26 cellular contexts compared by ENCODE assay signal in the genomic region with DNA sequence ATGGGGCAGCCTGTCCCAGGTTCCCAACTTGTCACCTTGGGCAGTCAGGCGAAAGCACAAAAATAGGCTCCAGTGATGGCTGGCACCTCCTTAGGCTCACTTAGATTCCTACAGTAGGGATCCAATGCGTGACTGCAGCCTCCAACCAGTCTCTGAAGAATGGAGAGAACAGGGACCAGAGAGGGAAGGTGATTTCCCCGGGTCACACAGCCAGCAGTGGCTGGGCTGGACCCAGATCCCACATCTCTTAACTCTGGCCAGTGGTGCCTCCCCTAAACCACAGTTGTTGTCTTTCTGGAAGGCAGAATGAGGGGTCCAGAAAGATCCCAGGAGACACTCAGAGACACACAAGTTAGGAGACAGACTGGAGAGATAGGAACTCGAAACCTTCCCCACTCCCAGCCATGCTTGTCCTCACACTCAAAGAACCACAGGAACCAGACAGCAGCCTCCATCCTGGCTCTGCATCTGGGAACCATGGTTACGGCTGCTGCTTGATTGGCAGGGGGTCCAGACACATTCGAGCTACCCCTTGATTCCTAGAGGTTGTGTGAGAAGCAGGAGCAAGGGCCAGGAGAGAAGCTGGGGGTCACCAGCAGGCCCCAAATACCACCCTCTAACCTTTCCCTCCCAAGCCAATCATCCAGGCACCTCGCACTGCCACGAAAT. TPM values are rescaled to one million over a fixed set of nuclear protein-coding genes. Genes with fewer than 3 reads are reported as not detected.
DNase-seq lines count a peak whose midpoint lies in the region; ATAC-seq, FAIRE-seq and TF ChIP-seq lines count a peak whose summit lies in the region.
"Had no signal": no experiment of that assay in that cellular context is flagged by ENCODE, and none has a peak within 500 bp of the region (broad histone marks: within the 10 kb centered on the region; RNA-seq: fewer than 3 reads in every experiment).

No MANE protein-coding gene starts in this region.

- no peak overlapping the region for H3K23ac ChIP-seq in neuronal stem cell (ENCODE audit: low read depth, low read length, poor library complexity)

- H3K9me3 ChIP-seq in GM23248 (ENCODE audit: low read depth) (no peaks in the 10 kb centered on the region), neuronal stem cell (replicated peaks in 1 of 2; ENCODE audit: control insufficient read depth in 2 of 2, insufficient read depth in 1 of 2, low read depth in 1 of 2, low read length in 2 of 2) (no peaks in the 10 kb centered on the region)
- H3K9me3 ChIP-seq: adrenal gland, BLaER1, HAP-1, testis had no signal

- peak overlapping the region; percentile 82 for H3K9ac ChIP-seq in GM23248
- no peak overlapping the region for H3K9ac ChIP-seq in neuronal stem cell (ENCODE audit: low read depth, low read length, poor library complexity)
- H3K9ac ChIP-seq: BLaER1 had no signal

- peak overlapping the region; percentile 85 for H2AFZ ChIP-seq in GM23248
- H2AFZ ChIP-seq in neuronal stem cell (ENCODE audit: low read length) = no peak overlapping the region

- in situ Hi-C loops in GM23248 (cut with MboI) = no loop called here
- in situ Hi-C loops in brain microvascular endothelial cell (cut with HindIII; ENCODE audit: low pct_ligation_motif_present, low sequenced_read_pairs) = no loop called here

- H3K36me3 ChIP-seq in GM23248 (ENCODE audit: low read depth) (no peaks in the 10 kb centered on the region), brain microvascular endothelial cell (replicated peaks) (no peaks in the 10 kb centered on the region), neuronal stem cell (replicated peaks in 1 of 2; ENCODE audit: control insufficient read depth in 2 of 2, insufficient read depth in 2 of 2, low read length in 2 of 2) (no peaks in the 10 kb centered on the region)
- H3K36me3 ChIP-seq: adrenal gland, BLaER1, cardiac muscle cell, HAP-1 had no signal

- H3K27me3 ChIP-seq in GM23248 (replicated peaks; ENCODE audit: insufficient read depth) = no peaks in the 10 kb centered on the region
- no peaks in the 10 kb centered on the region for H3K27me3 ChIP-seq in brain microvascular endothelial cell (replicated peaks)
- no peaks in the 10 kb centered on the region for H3K27me3 ChIP-seq in foreskin keratinocyte
- H3K27me3 ChIP-seq in neuronal stem cell (ENCODE audit: control insufficient read depth in 3 of 3, insufficient read depth in 3 of 3, low read depth in 1 of 3, low read length in 3 of 3) = peaks cover 0 to 23% (median 0%) of the 10 kb centered on the region in 3 experiments
- H3K27me3 ChIP-seq: adrenal gland, BLaER1, cardiac muscle cell, testis had no signal

- no peak overlapping the region for H2BK12ac ChIP-seq in neuronal stem cell (ENCODE audit: low read length)

- no peak overlapping the region for H3K4ac ChIP-seq in neuronal stem cell (ENCODE audit: low read length)

- H3K4me3 ChIP-seq in GM23248 = peak overlapping the region; percentile 62
- H3K4me3 ChIP-seq in brain microvascular endothelial cell (ENCODE audit: low read depth, low read length) = no peak overlapping the region
- no peak overlapping the region for H3K4me3 ChIP-seq in neuronal stem cell (ENCODE audit: low read length in 2 of 2)
- H3K4me3 ChIP-seq: adrenal gland, BLaER1, cardiac muscle cell, HAP-1, testis had no signal

- DNase-seq in GM23248 (no peak), brain microvascular endothelial cell (no peak), foreskin keratinocyte (no peak), neuronal stem cell (ENCODE audit: low spot score) (no peak), GM12892 (ENCODE audit: insufficient read length) (no peak), left lobe of liver (ENCODE audit: low spot score) (no peak), SIG-M5 treated with dmso at 0.1 percent for 504 hours (lab: John Stamatoyannopoulos, UW; ENCODE audit: unreplicated experiment) (no peak)
- DNase-seq: ACHN; activated CD4-positive, alpha-beta T cell treated with anti-CD3 and anti-CD28 coated beads, Interleukin-2, amount 10 ng/mL, durations not matched to agents 24 days and 14 days; activated naive CD4-positive, alpha-beta T cell; activated T-cell treated with anti-CD3 and anti-CD28 coated beads, Interleukin-2, amount 50 U/mL, for 4 hours; adrenal gland; COR-L47; foreskin fibroblast; NCI-H1092 treated with DMSO at 0.1 percent for 48 hours; NCI-H1930; NCI-H226; OCI-M1; stimulated activated CD4-positive, alpha-beta T cell treated with anti-CD3 and anti-CD28 coated beads, Interleukin-4, amount 100 ng/mL, for 1 hour; testis had no signal

- H3K27ac ChIP-seq in GM23248 (peak overlapping the region; percentile 97), brain microvascular endothelial cell (peak overlapping the region; percentile 55), foreskin keratinocyte (peak overlapping the region; percentile 61), neuronal stem cell (replicated peaks; ENCODE audit: low read length) (no peak overlapping the region)
- H3K27ac ChIP-seq: adrenal gland, BLaER1, cardiac muscle cell, testis, VCaP had no signal

- WGBS in GM23248 (ENCODE audit: low coverage in 1 of 2, low lambda C conversion rate in 2 of 2, missing lambda C conversion rate in 2 of 2), 2 experiments = 43 to 46% methylated on average over 8 of the region's 8 CpGs
- no CpG with 5 or more reads among the region's 8 CpGs for WGBS in neuronal stem cell (ENCODE audit: extremely low coverage in 2 of 2, insufficient read length in 2 of 2, insufficient replicate concordance in 1 of 2), 2 donors

- peak overlapping the region; percentile 33 for H2BK15ac ChIP-seq in neuronal stem cell (ENCODE audit: low read length)

- peaks cover 42% of the 10 kb centered on the region for H3F3A ChIP-seq in GM23248 (ENCODE audit: insufficient read depth)

- no peak overlapping the region for H4K8ac ChIP-seq in neuronal stem cell (ENCODE audit: low read depth, low read length)

- no peak overlapping the region for H3K18ac ChIP-seq in neuronal stem cell (ENCODE audit: low read length)

- no peak overlapping the region for H4K91ac ChIP-seq in neuronal stem cell (ENCODE audit: low read depth, low read length, poor library complexity)

- H3K4me2 ChIP-seq in GM23248 (ENCODE audit: unreplicated experiment) = peak overlapping the region; percentile 81
- no peak overlapping the region for H3K4me2 ChIP-seq in neuronal stem cell (ENCODE audit: insufficient read depth, low read length, poor library complexity, severe bottlenecking)
- H3K4me2 ChIP-seq: BLaER1 had no signal

- ATAC-seq in foreskin keratinocyte (no peak), left lobe of liver (no peak), GM21367 (IDR thresholded peaks at IDR 0.05; ENCODE audit: unreplicated experiment) (no peak)
- ATAC-seq: activated T-cell treated with anti-CD3 and anti-CD28 coated beads, Interleukin-2, amount 50 U/mL, for 4 hours; stimulated activated memory B cell treated with anti-CD40 and anti-IgM and Interleukin-4, amounts not matched to agents 10 μg/mL and 1 μg/mL and 100 μg/mL, for 72 hours had no signal

- H3K9me2 ChIP-seq in GM23248 (ENCODE audit: insufficient read depth) = no peaks in the 10 kb centered on the region

- H4K20me1 ChIP-seq in GM23248 (ENCODE audit: insufficient read depth) = no peaks in the 10 kb centered on the region
- H4K20me1 ChIP-seq: BLaER1 had no signal

- no peak for FAIRE-seq in GM12892 (lab: Jason Lieb, UNC)

- no peak overlapping the region for H2BK120ac ChIP-seq in neuronal stem cell (ENCODE audit: low read depth, low read length)

- no peak overlapping the region for H2BK5ac ChIP-seq in neuronal stem cell (ENCODE audit: low read length)

- TF ChIP-seq CTCF in brain microvascular endothelial cell (IDR thresholded peaks at IDR 0.05; ENCODE audit: low read depth, low read length, missing control alignments) = no peak
- no peak for TF ChIP-seq CTCF in foreskin keratinocyte (conservative IDR thresholded peaks at IDR 0.05)

- no peak overlapping the region for H3K14ac ChIP-seq in neuronal stem cell (ENCODE audit: low read length)

- H3K4me1 ChIP-seq in GM23248 (ENCODE audit: insufficient read depth) = peaks cover 40% of the 10 kb centered on the region
- H3K4me1 ChIP-seq in foreskin keratinocyte = peaks cover 19% of the 10 kb centered on the region
- H3K4me1 ChIP-seq in neuronal stem cell (ENCODE audit: control insufficient read depth in 2 of 2, insufficient read depth in 1 of 2, low read depth in 1 of 2, low read length in 2 of 2) = peaks cover 3 to 7% of the 10 kb centered on the region in 2 donors
- H3K4me1 ChIP-seq: adrenal gland, HAP-1, testis had no signal

- H3K79me2 ChIP-seq in GM23248 (ENCODE audit: insufficient read depth) = no peaks in the 10 kb centered on the region

- TF ChIP-seq POLR2A in GM12892 (IDR thresholded peaks at IDR 0.05; ENCODE audit: low read depth, low read length) = no peak

- no peak overlapping the region for H2AK5ac ChIP-seq in neuronal stem cell (ENCODE audit: low read depth, low read length)

- no peaks in the 10 kb centered on the region for H3K79me1 ChIP-seq in neuronal stem cell (ENCODE audit: low read depth, low read length)

RNA-seq across cellular contexts. Expression of a gene that starts 33.1 kb away (rescaled TPM):
- 73.5 and 93.3 TPM in 2 replicates for total RNA-seq in GM23248 (2014; rRNA removed; shearing (Covaris generic))
- polyA plus RNA-seq in GM23248 (2016; fragmentation: Nextera tagmentation; extraction: Ambion mirVana) (101 and 102 TPM in 2 replicates), foreskin keratinocyte (24.1 and 28.7 TPM in 2 replicates)
- total RNA-seq in foreskin keratinocyte (26.8 and 35.1 TPM in 2 replicates), left lobe of liver (35.9 TPM)
- 8.4 TPM for polyA plus RNA-seq in neuronal stem cell (2013, experiment 1 of 2)
- polyA plus RNA-seq in neuronal stem cell (2013, experiment 2 of 2) = 8.4 TPM
- 4.3 TPM for polyA plus RNA-seq in GM12892 (2012; ENCODE audit: missing spikeins)
